Comparison of ENCODE assay signal across 8 cellular contexts in the genomic region with DNA sequence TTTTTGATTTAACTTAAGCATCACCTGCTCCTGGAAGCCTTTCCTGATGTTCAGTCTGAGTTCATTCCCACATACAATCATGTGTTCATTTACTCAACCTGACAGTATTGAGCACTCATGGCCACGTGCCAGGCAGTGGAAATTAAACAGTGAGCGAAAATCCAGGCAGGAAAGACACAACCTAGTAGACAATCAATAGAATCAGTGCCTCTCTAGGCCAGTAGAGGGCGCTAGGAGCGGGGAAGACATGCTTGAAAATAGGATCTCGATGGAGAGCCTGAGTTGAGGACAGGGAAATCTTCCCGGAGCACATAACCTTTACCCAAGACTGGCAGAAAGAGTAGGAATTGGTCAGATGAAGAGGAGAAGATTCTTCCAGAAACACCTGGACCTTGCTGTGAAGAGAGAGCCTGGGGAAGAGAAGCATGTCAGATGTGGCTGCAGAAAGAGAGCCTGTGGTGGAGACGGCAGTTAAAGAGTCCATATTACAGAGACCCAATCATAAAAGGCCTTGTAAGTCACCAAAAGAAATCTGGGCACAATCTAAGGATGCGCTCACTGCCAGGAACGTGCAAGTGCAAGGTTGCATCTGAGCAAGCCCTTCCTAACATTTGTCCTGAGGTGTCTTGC.
A peak's percentile ranks its signal among the peaks of the same experiment; 100 is the strongest.
DNase-seq lines count a peak whose midpoint lies in the region; ATAC-seq, FAIRE-seq and TF ChIP-seq lines count a peak whose summit lies in the region.

No MANE protein-coding gene starts in this region.

- H3K4me3 ChIP-seq in OCI-LY1 (ENCODE audit: low read depth, low read length, poor library complexity, severe bottlenecking): no peak overlapping the region
- no peak overlapping the region for H3K4me3 ChIP-seq in astrocyte of the spinal cord (ENCODE audit: low read depth, low read length)

- DNase-seq in AML-193 (lab: John Stamatoyannopoulos, UW) (peak; percentile 4), astrocyte of the spinal cord (ENCODE audit: low read depth, low spot score) (peak; percentile 63)
- peak; percentile 71 for DNase-seq in stimulated activated CD8-positive, alpha-beta memory T cell treated with anti-CD3 and anti-CD28 coated beads, Interleukin-4, amount 100 ng/mL, for 48 hours

- H3K9me3 ChIP-seq in OCI-LY1 (ENCODE audit: low read length): no peaks in the 10 kb centered on the region

- no peaks in the 10 kb centered on the region for H3K4me1 ChIP-seq in OCI-LY1 (ENCODE audit: insufficient read depth, low read length, severe bottlenecking)

- H3K9ac ChIP-seq in OCI-LY1 (ENCODE audit: low read length): no peak overlapping the region

- H3K4me2 ChIP-seq in OCI-LY1 (ENCODE audit: low read length): no peak overlapping the region

- ATAC-seq in GM18867 (IDR thresholded peaks at IDR 0.05; ENCODE audit: unreplicated experiment): peak; percentile 78
- no peak for ATAC-seq in GM19328 (IDR thresholded peaks at IDR 0.05; ENCODE audit: unreplicated experiment)
- no peak for ATAC-seq in HG03565 (IDR thresholded peaks at IDR 0.05; ENCODE audit: unreplicated experiment)

- FAIRE-seq in islet of Langerhans (lab: Jason Lieb, UNC): peak; percentile 53

- no peaks in the 10 kb centered on the region for H3F3A ChIP-seq in OCI-LY1 (ENCODE audit: insufficient read depth, low read length)

- no peaks in the 10 kb centered on the region for H3K36me3 ChIP-seq in OCI-LY1 (ENCODE audit: insufficient read depth, low read length)

- no peak overlapping the region for H2AFZ ChIP-seq in OCI-LY1 (ENCODE audit: low read length)

- in situ Hi-C loops in astrocyte of the spinal cord (cut with HindIII; ENCODE audit: low sequenced_read_pairs): no loop called here

- no peaks in the 10 kb centered on the region for H3K27me3 ChIP-seq in OCI-LY1 (ENCODE audit: insufficient read depth, low read length)

- H4K20me1 ChIP-seq in OCI-LY1 (ENCODE audit: insufficient read depth, low read length): no peaks in the 10 kb centered on the region

- TF ChIP-seq CTCF in OCI-LY1 (IDR thresholded peaks at IDR 0.05; ENCODE audit: low read length): peak; percentile 57
- peak; percentile 90 for TF ChIP-seq CTCF in astrocyte of the spinal cord (IDR thresholded peaks at IDR 0.05; ENCODE audit: low read depth, low read length)

- H3K79me2 ChIP-seq in OCI-LY1 (ENCODE audit: insufficient read depth, low read length): no peaks in the 10 kb centered on the region

- H3K9me2 ChIP-seq in OCI-LY1 (ENCODE audit: low read depth, low read length): no peaks in the 10 kb centered on the region

- no peak overlapping the region for H3K27ac ChIP-seq in OCI-LY1 (ENCODE audit: low read depth, low read length, poor library complexity, severe bottlenecking)

Comparison
In these comparisons a context has a peak if more than half of its experiments do, and no peak if none do; other contexts are left out.
1. DNase-seq: peak in every context shown above with its lines; median percentile 71 in stimulated activated CD8-positive, alpha-beta memory T cell treated with anti-CD3 and anti-CD28 coated beads, Interleukin-4, amount 100 ng/mL, for 48 hours; 63 in astrocyte of the spinal cord; 4 in AML-193.